In genomic region chr1:183575606-183576005, GRCh38 we compare ENCODE assay signal across 23 cellular contexts. TPM values are rescaled to one million over a fixed set of nuclear protein-coding genes. Genes with fewer than 3 reads are reported as not detected.
DNase-seq lines count a peak whose midpoint lies in the region; ATAC-seq lines count a peak whose summit lies in the region.
"Had no signal": no experiment of that assay in that cellular context is flagged by ENCODE, and none has a peak within 500 bp of the region (broad histone marks: within the 10 kb centered on the region; RNA-seq: fewer than 3 reads in every experiment).

No MANE protein-coding gene starts in this region.

- no peaks in the 10 kb centered on the region for H3K9me3 ChIP-seq in right cardiac atrium (ENCODE audit: control insufficient read depth, low read length)
- H3K9me3 ChIP-seq: A549, SJSA1 had no signal

- WGBS in right cardiac atrium: 86% methylated on average over 5 of the region's 5 CpGs

- DNase-seq in right cardiac atrium: no peak
- DNase-seq in cardiac septum (ENCODE audit: low spot score): no peak
- peak; percentile 43 for DNase-seq in sciatic nerve (ENCODE audit: low spot score)
- DNase-seq in OCI-M1 (lab: John Stamatoyannopoulos, UW): no peak
- no peak for DNase-seq in globus pallidus (ENCODE audit: low spot score)
- DNase-seq: AML-193, Calu3, DMS153, DND-41, HCEC 1CT, Karpas-422, NCI-H1092, NCI-H1417 treated with DMSO at 0.1 percent for 48 hours, NCI-H1694 treated with DMSO at 0.1 percent for 48 hours, NCI-H2081, NCI-H2227 treated with DMSO at 0.1 percent for 48 hours, NCI-H526 treated with DMSO at 0.1 percent for 48 hours had no signal

- H3K27ac ChIP-seq in right cardiac atrium (ENCODE audit: low read length): peak overlapping the region; percentile 7
- H3K27ac ChIP-seq: A549, C4-2B, SJSA1 had no signal

- peaks cover 2% of the 10 kb centered on the region for H3K4me1 ChIP-seq in right cardiac atrium (ENCODE audit: control insufficient read depth, insufficient read depth, low read length)
- H3K4me1 ChIP-seq: A549, SJSA1 had no signal

- no peaks in the 10 kb centered on the region for H3K27me3 ChIP-seq in right cardiac atrium (ENCODE audit: control insufficient read depth, insufficient read depth)
- H3K27me3 ChIP-seq: SJSA1 had no signal

- ATAC-seq in right cardiac atrium (no peak), esophagus mucosa (peak; percentile 22), sciatic nerve (no peak), HG02852 (IDR thresholded peaks at IDR 0.05; ENCODE audit: unreplicated experiment) (no peak)
- ATAC-seq: A549 had no signal

- H3K4me3 ChIP-seq in right cardiac atrium (ENCODE audit: low read length): no peak overlapping the region
- H3K4me3 ChIP-seq: A549, SJSA1 had no signal

- intact Hi-C loops in right cardiac atrium (cut with DNase I) (no loop called here), cardiac septum (cut with DNase I) (no loop called here), sciatic nerve (cut with DNase I) (no loop called here)

RNA-seq across cellular contexts. Expression of gene NCF2, which starts 14.7 kb away (rescaled TPM):
- 1 to 10 TPM; 3.3 to 6.4 (median 6.0) TPM for total RNA-seq in right cardiac atrium
- 1.4 TPM for polyA plus RNA-seq in right cardiac atrium
- total RNA-seq in cardiac septum: 4.5 TPM
- 8.3 TPM for total RNA-seq in esophagus mucosa
- total RNA-seq in sciatic nerve: 29.6 TPM
- total RNA-seq: H1 had no signal
- polyA plus RNA-seq: H1 had no signal

RNA-seq across cellular contexts. Expression of gene ARPC5, which starts 60.0 kb away (rescaled TPM):
- total RNA-seq in right cardiac atrium: 10 to 100 TPM; 36.5 to 74.7 (median 52.4) TPM
- 41.1 TPM for polyA plus RNA-seq in right cardiac atrium
- 49.8 TPM for total RNA-seq in cardiac septum
- total RNA-seq in esophagus mucosa: 97.8 TPM
- 142 TPM for total RNA-seq in sciatic nerve
